In the genomic region with DNA sequence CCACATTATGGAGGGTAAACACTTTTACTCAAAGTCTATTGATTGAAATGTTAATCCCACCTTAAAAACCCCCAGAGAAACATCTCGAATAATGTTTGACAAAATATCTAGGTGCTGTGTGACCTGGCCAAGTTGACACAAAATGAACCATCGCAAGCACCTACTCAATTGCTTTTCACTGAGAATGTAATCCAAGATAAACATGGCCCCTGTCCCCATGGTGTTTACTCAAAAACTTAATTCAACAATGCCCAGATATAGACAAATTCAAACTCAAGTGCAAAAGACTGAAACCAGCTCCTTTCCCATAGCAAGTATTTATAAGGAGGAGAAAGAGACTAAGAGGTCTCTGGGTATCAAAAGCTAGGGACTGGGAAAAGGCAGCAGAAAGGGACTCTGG, we compare ENCODE assay signal across 17 cellular contexts. TPM values are rescaled to one million over a fixed set of nuclear protein-coding genes. Genes with fewer than 3 reads are reported as not detected.
A peak's percentile ranks its signal among the peaks of the same experiment; 100 is the strongest.
DNase-seq lines count a peak whose midpoint lies in the region; ATAC-seq, FAIRE-seq and TF ChIP-seq lines count a peak whose summit lies in the region.
"Had no signal": no experiment of that assay in that cellular context is flagged by ENCODE, and none has a peak within 500 bp of the region (broad histone marks: within the 10 kb centered on the region; RNA-seq: fewer than 3 reads in every experiment).

No MANE protein-coding gene starts in this region.

- 24 to 30% methylated on average over 2 of the region's 2 CpGs for WGBS in pancreas, 2 donors
- WGBS in endodermal cell (ENCODE audit: insufficient coverage in 1 of 2, insufficient read length in 1 of 2), 2 experiments, result 90 to 97% methylated on average over 2 of the region's 2 CpGs
- 32 to 77% methylated on average over 2 of the region's 2 CpGs for WGBS in sigmoid colon, 2 donors

- FAIRE-seq in pancreas (lab: Jason Lieb, UNC), result no peak
- FAIRE-seq: H54 had no signal

- no peak overlapping the region for H3K9ac ChIP-seq in endodermal cell (ENCODE audit: extremely low read depth, low read length, poor library complexity, severe bottlenecking)
- H3K9ac ChIP-seq: BLaER1, GM23248 had no signal

- peaks cover 12% of the 10 kb centered on the region for H3K9me3 Mint-ChIP-seq in endodermal cell
- H3K9me3 Mint-ChIP-seq: CD8-positive, alpha-beta memory T cell had no signal

- no peak for TF ChIP-seq CTCF in pancreas (IDR thresholded peaks at IDR 0.05)
- no peak for TF ChIP-seq CTCF in endodermal cell (conservative IDR thresholded peaks at IDR 0.05)
- TF ChIP-seq CTCF in sigmoid colon (IDR thresholded peaks at IDR 0.05), result no peak

- H3K36me3 ChIP-seq in pancreas (no peaks in the 10 kb centered on the region), endodermal cell (ENCODE audit: control insufficient read depth, insufficient read depth, low read length) (no peaks in the 10 kb centered on the region), sigmoid colon (no peaks in the 10 kb centered on the region)
- H3K36me3 ChIP-seq: BLaER1 had no signal

- peaks cover 0 to 5% (median 0%) of the 10 kb centered on the region in 3 donors for H3K4me1 ChIP-seq in pancreas
- H3K4me1 ChIP-seq in endodermal cell (ENCODE audit: control insufficient read depth, insufficient read depth, low read length), result no peaks in the 10 kb centered on the region
- no peaks in the 10 kb centered on the region for H3K4me1 ChIP-seq in sigmoid colon
- H3K4me1 ChIP-seq: BLaER1, Caco-2 had no signal

- TF ChIP-seq POLR2A in sigmoid colon (IDR thresholded peaks at IDR 0.05), result no peak

- peaks cover 4% of the 10 kb centered on the region for H3K4me1 Mint-ChIP-seq in endodermal cell
- H3K4me1 Mint-ChIP-seq: CD8-positive, alpha-beta memory T cell had no signal

- H3K27me3 ChIP-seq in pancreas (no peaks in the 10 kb centered on the region), endodermal cell (ENCODE audit: control insufficient read depth, insufficient read depth, low read length, poor library complexity, severe bottlenecking) (no peaks in the 10 kb centered on the region), sigmoid colon (no peaks in the 10 kb centered on the region)
- H3K27me3 ChIP-seq: BLaER1 had no signal

- no peaks in the 10 kb centered on the region for H3K27me3 Mint-ChIP-seq in endodermal cell (ENCODE audit: insufficient read depth)

- no peaks in the 10 kb centered on the region for H3K36me3 Mint-ChIP-seq in endodermal cell (ENCODE audit: low read depth)

- no peak for TF ChIP-seq EP300 in sigmoid colon (IDR thresholded peaks at IDR 0.05)

- H3K27ac ChIP-seq in pancreas (no peak overlapping the region), endodermal cell (ENCODE audit: low read depth, low read length) (no peak overlapping the region), sigmoid colon (no peak overlapping the region)
- H3K27ac ChIP-seq: BLaER1, GM23248 had no signal

- no peaks in the 10 kb centered on the region for H3K9me3 ChIP-seq in pancreas
- H3K9me3 ChIP-seq in endodermal cell (ENCODE audit: control insufficient read depth, low read length), result no peaks in the 10 kb centered on the region
- H3K9me3 ChIP-seq in sigmoid colon, result no peaks in the 10 kb centered on the region
- H3K9me3 ChIP-seq: BLaER1, Caco-2 had no signal

- ATAC-seq in left lobe of liver (peak; percentile 94), pancreas (peak; percentile 76 to 94 (median 87)), GM21360 (IDR thresholded peaks at IDR 0.05; ENCODE audit: unreplicated experiment) (no peak)
- ATAC-seq: HCT116 had no signal

- no peak overlapping the region for H3K4me3 Mint-ChIP-seq in endodermal cell
- H3K4me3 Mint-ChIP-seq: CD8-positive, alpha-beta memory T cell had no signal

- H3K27ac Mint-ChIP-seq in endodermal cell, result no peak overlapping the region

- no peak overlapping the region for H3K4me3 ChIP-seq in pancreas
- H3K4me3 ChIP-seq in endodermal cell (ENCODE audit: low read length), result no peak overlapping the region
- H3K4me3 ChIP-seq in sigmoid colon, result no peak overlapping the region
- H3K4me3 ChIP-seq: BLaER1, GM23248 had no signal

- intact Hi-C loops in pancreas (cut with DNase I) (no loop called here), sigmoid colon (cut with DNase I) (no loop called here)

- DNase-seq in NCI-H510A treated with DMSO at 0.1 percent for 48 hours (lab: John Stamatoyannopoulos, UW) (peak; percentile 21), NCI-H510A (lab: John Stamatoyannopoulos, UW) (no peak), NCI-H2029 (lab: John Stamatoyannopoulos, UW) (peak; percentile 4), left lobe of liver (ENCODE audit: low spot score) (no peak), pancreas (no peak), endodermal cell (no peak), sigmoid colon (no peak)
- DNase-seq: 8988T; AML-193; Caco-2; CD8-positive, alpha-beta memory T cell; GM23248 had no signal

RNA-seq across cellular contexts. Expression of a gene that starts 15.0 kb away (rescaled TPM):
- total RNA-seq in left lobe of liver (123 TPM), pancreas (under 1 TPM in 3 of 6 donors, not detected in 3; 0.12 to 0.24 (median 0.19) TPM), endodermal cell (not detected), sigmoid colon (not detected)
- polyA plus RNA-seq in pancreas (1 to 10 TPM in 1 of 2 donors, under 1 TPM in 1; 0.61 to 3.4 TPM), sigmoid colon (not detected)
- not detected for polyA plus RNA-seq in endodermal cell (2013, experiment 1 of 2)
- polyA plus RNA-seq in endodermal cell (2013, experiment 2 of 2), result not detected
- total RNA-seq: Caco-2; CD8-positive, alpha-beta memory T cell; Daoy; GM23248 had no signal
- polyA plus RNA-seq: CD8-positive, alpha-beta memory T cell; GM23248 had no signal

Comparison
In these comparisons a context has a peak if more than half of its experiments do, and no peak if none do; other contexts are left out.
1. DNase-seq: peak in NCI-H510A treated with DMSO at 0.1 percent for 48 hours (single experiment) and NCI-H2029 (single experiment); none in NCI-H510A (single experiment), left lobe of liver (single experiment), pancreas (0 of 6), endodermal cell (single experiment) and sigmoid colon (single experiment).
2. RNA of a gene that starts 15.0 kb away (total RNA-seq): 123 TPM in left lobe of liver (single experiment); 0.12 to 0.24 TPM in pancreas, not detected in endodermal cell and not detected in sigmoid colon; every median in the first group is over 10 times any median in the second.